Comparison of ENCODE assay signal across 25 cellular contexts in genomic region chr6:153167907-153168306, GRCh38. TPM values are rescaled to one million over a fixed set of nuclear protein-coding genes. Genes with fewer than 3 reads are reported as not detected.
A peak's percentile ranks its signal among the peaks of the same experiment; 100 is the strongest.
DNase-seq lines count a peak whose midpoint lies in the region; ATAC-seq and TF ChIP-seq lines count a peak whose summit lies in the region.
"Had no signal": no experiment of that assay in that cellular context is flagged by ENCODE, and none has a peak within 500 bp of the region (broad histone marks: within the 10 kb centered on the region; RNA-seq: fewer than 3 reads in every experiment).

No MANE protein-coding gene starts in this region.

- H3K27me3 ChIP-seq in GM23248 (replicated peaks; ENCODE audit: insufficient read depth) (no peaks in the 10 kb centered on the region), smooth muscle cell (ENCODE audit: low read depth) (no peaks in the 10 kb centered on the region)
- H3K27me3 ChIP-seq: esophagus squamous epithelium, heart left ventricle, left lung had no signal

- ATAC-seq in SK-N-SH treated with all-trans-retinoic acid at 6 μM for 48 hours, result peak; percentile 29; the same call in 2 of the 3 replicates
- ATAC-seq in HG02981 (IDR thresholded peaks at IDR 0.05; ENCODE audit: unreplicated experiment), result no peak
- ATAC-seq: effector memory CD8-positive, alpha-beta T cell; GM12878; sciatic nerve had no signal

- WGBS in GM23248 (ENCODE audit: low coverage in 1 of 2, low lambda C conversion rate in 2 of 2, missing lambda C conversion rate in 2 of 2), 2 experiments, result 0 to 3% methylated on average over 1 of the region's 1 CpG
- WGBS in smooth muscle cell (ENCODE audit: low lambda C conversion rate), result 29% methylated on average over 1 of the region's 1 CpG

- H4K20me1 ChIP-seq in GM23248 (ENCODE audit: insufficient read depth) (no peaks in the 10 kb centered on the region), smooth muscle cell (ENCODE audit: low read depth) (no peaks in the 10 kb centered on the region)

- H3K27ac ChIP-seq in GM23248, result peak overlapping the region; percentile 90
- H3K27ac ChIP-seq in smooth muscle cell (ENCODE audit: low read depth), result peak overlapping the region; percentile 95
- H3K27ac ChIP-seq: esophagus squamous epithelium, WERI-Rb-1 had no signal

- H3F3A ChIP-seq in GM23248 (ENCODE audit: insufficient read depth) (peaks cover 34% of the 10 kb centered on the region), smooth muscle cell (ENCODE audit: low read depth) (peaks cover 20% of the 10 kb centered on the region)

- POLR2A ChIA-PET in HEK293T (lab: Yijun Ruan, JAX), result no interaction called here

- peak overlapping the region; percentile 56 for H3K4me3 ChIP-seq in GM23248
- H3K4me3 ChIP-seq in smooth muscle cell, result peak overlapping the region; percentile 26
- H3K4me3 ChIP-seq: esophagus squamous epithelium, GM12878, heart left ventricle, left lung had no signal

- no peak for TF ChIP-seq CTCF in smooth muscle cell (IDR thresholded peaks at IDR 0.05; ENCODE audit: borderline replicate concordance, insufficient read depth, poor library complexity, severe bottlenecking)

- in situ Hi-C loops in GM23248 (cut with MboI), result no loop called here

- H3K79me2 ChIP-seq in GM23248 (ENCODE audit: insufficient read depth) (no peaks in the 10 kb centered on the region), smooth muscle cell (ENCODE audit: low read depth) (no peaks in the 10 kb centered on the region)

- H2AFZ ChIP-seq in GM23248 (peak overlapping the region; percentile 54), smooth muscle cell (ENCODE audit: low read depth) (peak overlapping the region; percentile 71)

- H3K4me2 ChIP-seq in GM23248 (ENCODE audit: unreplicated experiment) (peak overlapping the region; percentile 81), smooth muscle cell (peak overlapping the region; percentile 86)

- H3K4me1 ChIP-seq in GM23248 (ENCODE audit: insufficient read depth), result peaks cover 28% of the 10 kb centered on the region
- peaks cover 13% of the 10 kb centered on the region for H3K4me1 ChIP-seq in smooth muscle cell (ENCODE audit: low read depth)
- H3K4me1 ChIP-seq: heart left ventricle had no signal

- H3K9ac ChIP-seq in GM23248, result peak overlapping the region; percentile 71
- H3K9ac ChIP-seq in smooth muscle cell (ENCODE audit: low read depth), result peak overlapping the region; percentile 79

- no peaks in the 10 kb centered on the region for H3K9me3 ChIP-seq in GM23248 (ENCODE audit: low read depth)
- no peaks in the 10 kb centered on the region for H3K9me3 ChIP-seq in smooth muscle cell (replicated peaks; ENCODE audit: low read depth)
- H3K9me3 ChIP-seq: esophagus squamous epithelium, heart left ventricle, left lung had no signal

- no peak for DNase-seq in GM23248
- peak; percentile 75 for DNase-seq in fibroblast of peridontal ligament (ENCODE audit: extremely low read depth)
- DNase-seq in smooth muscle cell (lab: John Stamatoyannopoulos, UW; ENCODE audit: unreplicated experiment), result no peak
- DNase-seq in stimulated activated CD4-positive, alpha-beta T cell treated with anti-CD3 and anti-CD28 coated beads, Interleukin-4, amount 100 ng/mL, for 4 hours, result no peak
- no peak for DNase-seq in HEK293T (ENCODE audit: extremely low spot score)
- DNase-seq: activated CD4-positive, alpha-beta T cell treated with anti-CD3 and anti-CD28 coated beads, Interleukin-2, amount 50 U/mL, for 4 hours; activated effector memory CD4-positive, alpha-beta T cell treated with Interleukin-2 at 50 U/mL for 16 hours; activated naive CD8-positive, alpha-beta T cell treated with anti-CD3 and anti-CD28 coated beads, Interleukin-2, amount 10 ng/mL, durations not matched to agents 7 days and 5 days; AML-193; CD8-positive, alpha-beta memory T cell; effector memory CD8-positive, alpha-beta T cell; esophagus squamous epithelium; GOT3; heart left ventricle; left lung; midbrain; NCI-H2107; NCI-H446 treated with DMSO at 0.1 percent for 48 hours; nephron progenitor cell; posterior cingulate gyrus; WERI-Rb-1 had no signal

- H3K9me2 ChIP-seq in GM23248 (ENCODE audit: insufficient read depth), result no peaks in the 10 kb centered on the region

- no peaks in the 10 kb centered on the region for H3K36me3 ChIP-seq in GM23248 (ENCODE audit: low read depth)
- no peaks in the 10 kb centered on the region for H3K36me3 ChIP-seq in smooth muscle cell (ENCODE audit: low read depth)
- H3K36me3 ChIP-seq: esophagus squamous epithelium, heart left ventricle, left lung, WERI-Rb-1 had no signal

- CTCF ChIA-PET in HEK293T (lab: Yijun Ruan, JAX), result no interaction called here

TF ChIP-seq in SK-N-SH treated with all-trans-retinoic acid at 6 μM for 48 hours, 23 proteins besides CTCF, POLR2A, EP300 and RAD21:
- TF ChIP-seq, protein P1, sequence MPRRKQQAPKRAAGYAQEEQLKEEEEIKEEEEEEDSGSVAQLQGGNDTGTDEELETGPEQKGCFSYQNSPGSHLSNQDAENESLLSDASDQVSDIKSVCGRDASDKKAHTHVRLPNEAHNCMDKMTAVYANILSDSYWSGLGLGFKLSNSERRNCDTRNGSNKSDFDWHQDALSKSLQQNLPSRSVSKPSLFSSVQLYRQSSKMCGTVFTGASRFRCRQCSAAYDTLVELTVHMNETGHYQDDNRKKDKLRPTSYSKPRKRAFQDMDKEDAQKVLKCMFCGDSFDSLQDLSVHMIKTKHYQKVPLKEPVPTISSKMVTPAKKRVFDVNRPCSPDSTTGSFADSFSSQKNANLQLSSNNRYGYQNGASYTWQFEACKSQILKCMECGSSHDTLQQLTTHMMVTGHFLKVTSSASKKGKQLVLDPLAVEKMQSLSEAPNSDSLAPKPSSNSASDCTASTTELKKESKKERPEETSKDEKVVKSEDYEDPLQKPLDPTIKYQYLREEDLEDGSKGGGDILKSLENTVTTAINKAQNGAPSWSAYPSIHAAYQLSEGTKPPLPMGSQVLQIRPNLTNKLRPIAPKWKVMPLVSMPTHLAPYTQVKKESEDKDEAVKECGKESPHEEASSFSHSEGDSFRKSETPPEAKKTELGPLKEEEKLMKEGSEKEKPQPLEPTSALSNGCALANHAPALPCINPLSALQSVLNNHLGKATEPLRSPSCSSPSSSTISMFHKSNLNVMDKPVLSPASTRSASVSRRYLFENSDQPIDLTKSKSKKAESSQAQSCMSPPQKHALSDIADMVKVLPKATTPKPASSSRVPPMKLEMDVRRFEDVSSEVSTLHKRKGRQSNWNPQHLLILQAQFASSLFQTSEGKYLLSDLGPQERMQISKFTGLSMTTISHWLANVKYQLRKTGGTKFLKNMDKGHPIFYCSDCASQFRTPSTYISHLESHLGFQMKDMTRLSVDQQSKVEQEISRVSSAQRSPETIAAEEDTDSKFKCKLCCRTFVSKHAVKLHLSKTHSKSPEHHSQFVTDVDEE (CRISPR knock-in tag; IDR thresholded peaks at IDR 0.05), result no peak
- TF ChIP-seq ZNF8 (CRISPR knock-in tag; IDR thresholded peaks at IDR 0.05) (no peak), OSR1 (CRISPR knock-in tag; IDR thresholded peaks at IDR 0.05) (no peak), TOX (CRISPR knock-in tag; IDR thresholded peaks at IDR 0.05; ENCODE audit: borderline replicate concordance) (no peak), CSDC2 (CRISPR knock-in tag; IDR thresholded peaks at IDR 0.05) (no peak)
TF ChIP-seq in SK-N-SH treated with all-trans-retinoic acid at 6 μM for 48 hours: peak in this region for 0.

TF ChIP-seq in HEK293T, 16 proteins besides CTCF, POLR2A, EP300 and RAD21:
- TF ChIP-seq HDGF (IDR thresholded peaks at IDR 0.05; ENCODE audit: borderline replicate concordance) (no peak), LEF1 (IDR thresholded peaks at IDR 0.05; ENCODE audit: borderline replicate concordance) (no peak), SP1 (IDR thresholded peaks at IDR 0.05) (no peak), FOXM1 (IDR thresholded peaks at IDR 0.05; ENCODE audit: borderline replicate concordance) (no peak)

RNA-seq across cellular contexts. Expression of gene RGS17, which starts 36.8 kb away (rescaled TPM):
- 0.25 and 1.1 TPM in 2 replicates for total RNA-seq in GM23248 (2014; rRNA removed; shearing (Covaris generic))
- polyA plus RNA-seq in GM23248 (2016; fragmentation: Nextera tagmentation; extraction: Ambion mirVana) (0.36 and 0.75 TPM in 2 replicates), smooth muscle cell (1.7 TPM in 2 replicates)
- total RNA-seq in smooth muscle cell, result 1.9 and 2.7 TPM in 2 replicates
- total RNA-seq: activated naive CD8-positive, alpha-beta T cell treated with anti-CD3 and anti-CD28 coated beads, Interleukin-2, amount 10 ng/mL, durations not matched to agents 7 days and 5 days had no signal
